8 cellular contexts compared by ENCODE assay signal in genomic region chr2:46555011-46555410, GRCh38. TPM values are rescaled to one million over a fixed set of nuclear protein-coding genes. Genes with fewer than 3 reads are reported as not detected.
A peak's percentile ranks its signal among the peaks of the same experiment; 100 is the strongest.
DNase-seq lines count a peak whose midpoint lies in the region; ATAC-seq and TF ChIP-seq lines count a peak whose summit lies in the region.

No MANE protein-coding gene starts in this region.

- H3K27me3 ChIP-seq in gastroesophageal sphincter (no peaks in the 10 kb centered on the region), subcutaneous abdominal adipose tissue (ENCODE audit: control insufficient read depth in 5 of 5, insufficient read depth in 4 of 5, low read length in 5 of 5) (no peaks in the 10 kb centered on the region)

- peaks cover 18% of the 10 kb centered on the region for H3K9me3 Mint-ChIP-seq in WTC11

- H3K9me3 ChIP-seq in gastroesophageal sphincter, result peaks cover 0 to 11% (median 0%) of the 10 kb centered on the region in 3 donors
- peaks cover 0 to 6% (median 0%) of the 10 kb centered on the region in 5 donors for H3K9me3 ChIP-seq in subcutaneous abdominal adipose tissue (ENCODE audit: control insufficient read depth in 5 of 5, low read length in 5 of 5)

- ATAC-seq in WTC11 (peak; percentile 92), gastroesophageal sphincter (no peak)

- H3K36me3 Mint-ChIP-seq in WTC11, result peaks cover 29% of the 10 kb centered on the region

- POLR2A ChIA-PET in WTC11 (lab: Charles Lee), result interaction anchor here (0.6 to 0.7 kb wide), 2 partner anchors 790 to 1263 kb away, joined by 3 to 4 read pairs; no protein-coding TSS in a partner anchor

- peak overlapping the region; percentile 78 for H3K27ac Mint-ChIP-seq in WTC11

- peak; percentile 40 for DNase-seq in activated CD8-positive, alpha-beta memory T cell treated with anti-CD3 and anti-CD28 coated beads, Interleukin-2, amount 50 U/mL, for 4 hours
- DNase-seq in activated CD8-positive, alpha-beta memory T cell treated with anti-CD3 and anti-CD28 coated beads for 24 hours, result no peak
- DNase-seq in WTC11 (ENCODE audit: low spot score) (peak; percentile 62), foreskin melanocyte (no peak), NCI-H1930 (lab: John Stamatoyannopoulos, UW) (no peak), cortex of kidney (lab: John Stamatoyannopoulos, UW) (no peak)

- TF ChIP-seq CTCF in WTC11 (IDR thresholded peaks at IDR 0.05) (peak; percentile 58), gastroesophageal sphincter (IDR thresholded peaks at IDR 0.05) (peak in 1 of 4 experiments; percentile 16)

- H3K4me3 ChIP-seq in gastroesophageal sphincter, result no peak overlapping the region
- no peak overlapping the region for H3K4me3 ChIP-seq in subcutaneous abdominal adipose tissue (ENCODE audit: low read depth in 1 of 5, low read length in 5 of 5)

- no peak for TF ChIP-seq EP300 in gastroesophageal sphincter (IDR thresholded peaks at IDR 0.05)

- H3K27ac ChIP-seq in gastroesophageal sphincter (peak overlapping the region; percentile 69 to 82 (median 78)), subcutaneous abdominal adipose tissue (ENCODE audit: low read depth, low read length) (peak overlapping the region; percentile 46)

- peak overlapping the region; percentile 30; the same call in 1 of the 2 replicates for H3K4me3 Mint-ChIP-seq in WTC11

- CTCF ChIA-PET in WTC11 (lab: Charles Lee), result interaction anchor here (0.6 to 2.4 kb wide), 16 partner anchors 8 to 547 kb away, joined by 3 to 32 read pairs (median 4); no protein-coding TSS in a partner anchor

- H3K36me3 ChIP-seq in gastroesophageal sphincter, result peaks cover 0 to 19% of the 10 kb centered on the region in 2 donors
- H3K36me3 ChIP-seq in subcutaneous abdominal adipose tissue (ENCODE audit: control insufficient read depth in 5 of 5, insufficient read depth in 5 of 5, low read length in 5 of 5), result peaks cover 2 to 42% (median 16%) of the 10 kb centered on the region in 5 donors

- TF ChIP-seq POLR2A in gastroesophageal sphincter (IDR thresholded peaks at IDR 0.05), result no peak

- WGBS in gastroesophageal sphincter (ENCODE audit: low coverage in 1 of 2), 2 donors, result 48 to 76% methylated on average over 4 to 6 of the region's 8 CpGs

- peak overlapping the region in 2 of 5 donors; percentile 15 to 29 for H3K9ac ChIP-seq in subcutaneous abdominal adipose tissue (ENCODE audit: low read length in 5 of 5)

- no peaks in the 10 kb centered on the region for H3K27me3 Mint-ChIP-seq in WTC11 (ENCODE audit: low read depth)

- peaks cover 3 to 91% (median 30%) of the 10 kb centered on the region in 3 donors for H3K4me1 ChIP-seq in gastroesophageal sphincter
- H3K4me1 ChIP-seq in subcutaneous abdominal adipose tissue (ENCODE audit: control insufficient read depth in 5 of 5, insufficient read depth in 5 of 5, low read length in 5 of 5), result peaks cover 0 to 38% (median 26%) of the 10 kb centered on the region in 5 donors

- H3K4me1 Mint-ChIP-seq in WTC11, result peaks cover 59% of the 10 kb centered on the region

TF ChIP-seq in WTC11, 78 proteins besides CTCF, POLR2A, EP300 and RAD21:
- TF ChIP-seq, protein P1, sequence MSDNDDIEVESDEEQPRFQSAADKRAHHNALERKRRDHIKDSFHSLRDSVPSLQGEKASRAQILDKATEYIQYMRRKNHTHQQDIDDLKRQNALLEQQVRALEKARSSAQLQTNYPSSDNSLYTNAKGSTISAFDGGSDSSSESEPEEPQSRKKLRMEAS (CRISPR knock-in tag; IDR thresholded peaks at IDR 0.05), result peak; percentile 48; the same call in 1 of the 2 replicates
- TF ChIP-seq KAT7 (CRISPR knock-in tag; IDR thresholded peaks at IDR 0.05; ENCODE audit: borderline replicate concordance), result no peak
- TF ChIP-seq, protein P2, sequence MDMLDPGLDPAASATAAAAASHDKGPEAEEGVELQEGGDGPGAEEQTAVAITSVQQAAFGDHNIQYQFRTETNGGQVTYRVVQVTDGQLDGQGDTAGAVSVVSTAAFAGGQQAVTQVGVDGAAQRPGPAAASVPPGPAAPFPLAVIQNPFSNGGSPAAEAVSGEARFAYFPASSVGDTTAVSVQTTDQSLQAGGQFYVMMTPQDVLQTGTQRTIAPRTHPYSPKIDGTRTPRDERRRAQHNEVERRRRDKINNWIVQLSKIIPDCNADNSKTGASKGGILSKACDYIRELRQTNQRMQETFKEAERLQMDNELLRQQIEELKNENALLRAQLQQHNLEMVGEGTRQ (CRISPR knock-in tag; IDR thresholded peaks at IDR 0.05), result 0 out of 2 replicates have a peak, but pooled peaks have one; percentile 12

RNA-seq across cellular contexts. Expression of gene ATP6V1E2, which starts 12.6 kb away (rescaled TPM):
- total RNA-seq in WTC11 (2021), result 9.3 to 10.9 TPM (median 10.8 TPM) in 3 replicates
- total RNA-seq in gastroesophageal sphincter, result 1 to 10 TPM; 3.2 to 8.4 (median 5.5) TPM

RNA-seq across cellular contexts. Expression of gene RHOQ, which starts 12.7 kb away (rescaled TPM):
- 57.8 to 61.3 TPM (median 60.1 TPM) in 3 replicates for total RNA-seq in WTC11 (2021)
- 100 to 1,000 TPM; 105 to 207 (median 144) TPM for total RNA-seq in gastroesophageal sphincter

Comparison
In these comparisons a context has a peak if more than half of its experiments do, and no peak if none do; other contexts are left out.
1. DNase-seq: peak in activated CD8-positive, alpha-beta memory T cell treated with anti-CD3 and anti-CD28 coated beads, Interleukin-2, amount 50 U/mL, for 4 hours (single experiment) and WTC11 (single experiment); none in activated CD8-positive, alpha-beta memory T cell treated with anti-CD3 and anti-CD28 coated beads for 24 hours (single experiment), foreskin melanocyte (single experiment), NCI-H1930 (0 of 2) and cortex of kidney (single experiment).